Comparison of ENCODE assay signal across 1 cellular context in the genomic region with DNA sequence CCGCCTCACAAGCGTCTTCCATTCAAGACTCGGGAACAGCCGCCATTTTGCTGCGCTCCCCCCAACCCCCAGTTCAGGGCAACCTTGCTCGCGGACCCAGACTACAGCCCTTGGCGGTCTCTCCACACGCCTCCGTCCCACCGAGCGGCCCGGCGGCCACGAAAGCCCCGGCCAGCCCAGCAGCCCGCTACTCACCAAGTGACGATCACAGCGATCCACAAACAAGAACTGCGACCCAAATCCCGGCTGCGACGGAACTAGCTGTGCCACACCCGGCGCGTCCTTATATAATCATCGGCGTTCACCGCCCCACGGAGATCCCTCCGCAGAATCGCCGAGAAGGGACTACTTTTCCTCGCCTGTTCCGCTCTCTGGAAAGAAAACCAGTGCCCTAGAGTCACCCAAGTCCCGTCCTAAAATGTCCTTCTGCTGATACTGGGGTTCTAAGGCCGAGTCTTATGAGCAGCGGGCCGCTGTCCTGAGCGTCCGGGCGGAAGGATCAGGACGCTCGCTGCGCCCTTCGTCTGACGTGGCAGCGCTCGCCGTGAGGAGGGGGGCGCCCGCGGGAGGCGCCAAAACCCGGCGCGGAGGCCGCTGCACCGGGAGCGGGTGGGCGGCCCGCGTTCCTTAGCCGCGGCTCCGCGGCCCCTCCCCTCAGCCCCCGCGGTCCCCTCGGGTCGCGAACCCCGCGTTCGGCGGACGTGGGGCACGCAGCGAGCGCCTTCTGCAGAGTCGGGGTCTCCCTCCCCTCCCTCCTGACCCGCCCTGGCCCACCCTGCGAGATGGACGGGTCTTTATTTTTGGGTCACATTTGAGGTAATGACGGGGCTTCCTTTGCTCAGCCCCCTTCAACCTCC.
A peak's percentile ranks its signal among the peaks of the same experiment; 100 is the strongest.
TF ChIP-seq lines count a peak whose summit lies in the region.

UBC (minus strand) TSS at position 259 of the 857 bp plus-strand sequence. CDS start 879 bp downstream, outside the sequence.

TF ChIP-seq in HepG2, 621 proteins besides CTCF, POLR2A, EP300 and RAD21 (continued from another document and continues in another):
- TF ChIP-seq, protein P1, sequence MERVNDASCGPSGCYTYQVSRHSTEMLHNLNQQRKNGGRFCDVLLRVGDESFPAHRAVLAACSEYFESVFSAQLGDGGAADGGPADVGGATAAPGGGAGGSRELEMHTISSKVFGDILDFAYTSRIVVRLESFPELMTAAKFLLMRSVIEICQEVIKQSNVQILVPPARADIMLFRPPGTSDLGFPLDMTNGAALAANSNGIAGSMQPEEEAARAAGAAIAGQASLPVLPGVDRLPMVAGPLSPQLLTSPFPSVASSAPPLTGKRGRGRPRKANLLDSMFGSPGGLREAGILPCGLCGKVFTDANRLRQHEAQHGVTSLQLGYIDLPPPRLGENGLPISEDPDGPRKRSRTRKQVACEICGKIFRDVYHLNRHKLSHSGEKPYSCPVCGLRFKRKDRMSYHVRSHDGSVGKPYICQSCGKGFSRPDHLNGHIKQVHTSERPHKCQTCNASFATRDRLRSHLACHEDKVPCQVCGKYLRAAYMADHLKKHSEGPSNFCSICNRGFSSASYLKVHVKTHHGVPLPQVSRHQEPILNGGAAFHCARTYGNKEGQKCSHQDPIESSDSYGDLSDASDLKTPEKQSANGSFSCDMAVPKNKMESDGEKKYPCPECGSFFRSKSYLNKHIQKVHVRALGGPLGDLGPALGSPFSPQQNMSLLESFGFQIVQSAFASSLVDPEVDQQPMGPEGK (CRISPR knock-in tag; IDR thresholded peaks at IDR 0.05) = peak; percentile 81
- TF ChIP-seq NFRKB (IDR thresholded peaks at IDR 0.05) (peak; percentile 71), ZNF362 (CRISPR knock-in tag; IDR thresholded peaks at IDR 0.05; ENCODE audit: borderline replicate concordance) (peak; percentile 81), ZNF333 (CRISPR knock-in tag; IDR thresholded peaks at IDR 0.05; ENCODE audit: borderline replicate concordance) (peak; percentile 83), FOXO4 (CRISPR knock-in tag; conservative IDR thresholded peaks at IDR 0.05) (0 out of 2 replicates have a peak, but pooled peaks have one; percentile 93), SNRNP70 (IDR thresholded peaks at IDR 0.05; ENCODE audit: low read depth, low read length) (no peak), ZNF143 (CRISPR knock-in tag; IDR thresholded peaks at IDR 0.05) (no peak; the same call in 1 of the 2 replicates), ZNF225 (CRISPR knock-in tag; IDR thresholded peaks at IDR 0.05) (peak; percentile 78; the same call in 1 of the 2 replicates), GLI4 (CRISPR knock-in tag; IDR thresholded peaks at IDR 0.05; ENCODE audit: borderline replicate concordance) (peak; percentile 57; the same call in 1 of the 2 replicates), ZNF44 (CRISPR knock-in tag; IDR thresholded peaks at IDR 0.05) (no peak; the same call in 1 of the 2 replicates), ZNF672 (CRISPR knock-in tag; IDR thresholded peaks at IDR 0.05) (peak; percentile 92), HNRNPK (IDR thresholded peaks at IDR 0.05; ENCODE audit: low read depth, low read length, poor library complexity, severe bottlenecking) (peak; percentile 27), CAMTA2 (CRISPR knock-in tag; IDR thresholded peaks at IDR 0.05; ENCODE audit: borderline replicate concordance) (peak; percentile 83), ELK4 (CRISPR knock-in tag; IDR thresholded peaks at IDR 0.05; ENCODE audit: borderline replicate concordance) (no peak; the same call in 1 of the 2 replicates), ZNF749 (CRISPR knock-in tag; IDR thresholded peaks at IDR 0.05; ENCODE audit: borderline replicate concordance) (peak; percentile 42; the same call in 1 of the 2 replicates), ZNF7 (CRISPR knock-in tag; IDR thresholded peaks at IDR 0.05) (no peak), ZNF616 (CRISPR knock-in tag; IDR thresholded peaks at IDR 0.05; ENCODE audit: low read depth) (no peak), ZNF432 (CRISPR knock-in tag; IDR thresholded peaks at IDR 0.05; ENCODE audit: borderline replicate concordance) (no peak), ZNF615 (CRISPR knock-in tag; IDR thresholded peaks at IDR 0.05; ENCODE audit: borderline replicate concordance) (no peak), MED8 (CRISPR knock-in tag; IDR thresholded peaks at IDR 0.05; ENCODE audit: insufficient replicate concordance) (peak; percentile 77), MEIS1 (CRISPR knock-in tag; IDR thresholded peaks at IDR 0.05; ENCODE audit: borderline replicate concordance) (peak; percentile 86; the same call in 1 of the 2 replicates), SOX6 (IDR thresholded peaks at IDR 0.05) (no peak), SOX6 (CRISPR knock-in tag; IDR thresholded peaks at IDR 0.05) (no peak; the same call in none of the 2 replicates), PRMT3 (CRISPR knock-in tag; IDR thresholded peaks at IDR 0.05; ENCODE audit: borderline replicate concordance, low read depth) (no peak), ESRRA (CRISPR knock-in tag; IDR thresholded peaks at IDR 0.05; ENCODE audit: low read depth) (peak; percentile 82; the same call in 1 of the 2 replicates), TAF1 (CRISPR knock-in tag; IDR thresholded peaks at IDR 0.05) (peak; percentile 98), FOXA1 (IDR thresholded peaks at IDR 0.05) (no peak), FOXA1 (CRISPR knock-in tag; IDR thresholded peaks at IDR 0.05) (no peak), ZSCAN21 (CRISPR knock-in tag; IDR thresholded peaks at IDR 0.05; ENCODE audit: borderline replicate concordance) (no peak; the same call in 1 of the 2 replicates), ZNF484 (CRISPR knock-in tag; IDR thresholded peaks at IDR 0.05; ENCODE audit: borderline replicate concordance, low read depth) (no peak), NCOA2 (CRISPR knock-in tag; IDR thresholded peaks at IDR 0.05) (peak; percentile 15; the same call in 1 of the 2 replicates), ZFP1 (CRISPR knock-in tag; IDR thresholded peaks at IDR 0.05) (no peak; the same call in none of the 2 replicates)
- TF ChIP-seq, protein P2, sequence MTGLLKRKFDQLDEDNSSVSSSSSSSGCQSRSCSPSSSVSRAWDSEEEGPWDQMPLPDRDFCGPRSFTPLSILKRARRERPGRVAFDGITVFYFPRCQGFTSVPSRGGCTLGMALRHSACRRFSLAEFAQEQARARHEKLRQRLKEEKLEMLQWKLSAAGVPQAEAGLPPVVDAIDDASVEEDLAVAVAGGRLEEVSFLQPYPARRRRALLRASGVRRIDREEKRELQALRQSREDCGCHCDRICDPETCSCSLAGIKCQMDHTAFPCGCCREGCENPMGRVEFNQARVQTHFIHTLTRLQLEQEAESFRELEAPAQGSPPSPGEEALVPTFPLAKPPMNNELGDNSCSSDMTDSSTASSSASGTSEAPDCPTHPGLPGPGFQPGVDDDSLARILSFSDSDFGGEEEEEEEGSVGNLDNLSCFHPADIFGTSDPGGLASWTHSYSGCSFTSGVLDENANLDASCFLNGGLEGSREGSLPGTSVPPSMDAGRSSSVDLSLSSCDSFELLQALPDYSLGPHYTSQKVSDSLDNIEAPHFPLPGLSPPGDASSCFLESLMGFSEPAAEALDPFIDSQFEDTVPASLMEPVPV (CRISPR knock-in tag; IDR thresholded peaks at IDR 0.05) = peak; percentile 87
- TF ChIP-seq, protein P3, sequence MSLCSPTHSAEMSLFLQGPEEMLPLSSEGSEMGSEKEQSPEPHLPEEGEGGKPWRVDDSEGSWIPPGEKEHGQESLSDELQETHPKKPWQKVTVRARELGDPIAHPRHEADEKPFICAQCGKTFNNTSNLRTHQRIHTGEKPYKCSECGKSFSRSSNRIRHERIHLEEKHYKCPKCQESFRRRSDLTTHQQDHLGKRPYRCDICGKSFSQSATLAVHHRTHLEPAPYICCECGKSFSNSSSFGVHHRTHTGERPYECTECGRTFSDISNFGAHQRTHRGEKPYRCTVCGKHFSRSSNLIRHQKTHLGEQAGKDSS (CRISPR knock-in tag; IDR thresholded peaks at IDR 0.05; ENCODE audit: borderline replicate concordance, low read depth) = no peak
- TF ChIP-seq, protein P4, sequence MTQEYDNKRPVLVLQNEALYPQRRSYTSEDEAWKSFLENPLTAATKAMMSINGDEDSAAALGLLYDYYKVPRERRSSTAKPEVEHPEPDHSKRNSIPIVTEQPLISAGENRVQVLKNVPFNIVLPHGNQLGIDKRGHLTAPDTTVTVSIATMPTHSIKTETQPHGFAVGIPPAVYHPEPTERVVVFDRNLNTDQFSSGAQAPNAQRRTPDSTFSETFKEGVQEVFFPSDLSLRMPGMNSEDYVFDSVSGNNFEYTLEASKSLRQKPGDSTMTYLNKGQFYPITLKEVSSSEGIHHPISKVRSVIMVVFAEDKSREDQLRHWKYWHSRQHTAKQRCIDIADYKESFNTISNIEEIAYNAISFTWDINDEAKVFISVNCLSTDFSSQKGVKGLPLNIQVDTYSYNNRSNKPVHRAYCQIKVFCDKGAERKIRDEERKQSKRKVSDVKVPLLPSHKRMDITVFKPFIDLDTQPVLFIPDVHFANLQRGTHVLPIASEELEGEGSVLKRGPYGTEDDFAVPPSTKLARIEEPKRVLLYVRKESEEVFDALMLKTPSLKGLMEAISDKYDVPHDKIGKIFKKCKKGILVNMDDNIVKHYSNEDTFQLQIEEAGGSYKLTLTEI (CRISPR knock-in tag; conservative IDR thresholded peaks at IDR 0.05) = peak; percentile 28; the same call in 1 of the 2 replicates
- TF ChIP-seq, protein P5, sequence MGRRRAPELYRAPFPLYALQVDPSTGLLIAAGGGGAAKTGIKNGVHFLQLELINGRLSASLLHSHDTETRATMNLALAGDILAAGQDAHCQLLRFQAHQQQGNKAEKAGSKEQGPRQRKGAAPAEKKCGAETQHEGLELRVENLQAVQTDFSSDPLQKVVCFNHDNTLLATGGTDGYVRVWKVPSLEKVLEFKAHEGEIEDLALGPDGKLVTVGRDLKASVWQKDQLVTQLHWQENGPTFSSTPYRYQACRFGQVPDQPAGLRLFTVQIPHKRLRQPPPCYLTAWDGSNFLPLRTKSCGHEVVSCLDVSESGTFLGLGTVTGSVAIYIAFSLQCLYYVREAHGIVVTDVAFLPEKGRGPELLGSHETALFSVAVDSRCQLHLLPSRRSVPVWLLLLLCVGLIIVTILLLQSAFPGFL (CRISPR knock-in tag; IDR thresholded peaks at IDR 0.05) = no peak; the same call in 1 of the 2 replicates
- TF ChIP-seq, protein P6, sequence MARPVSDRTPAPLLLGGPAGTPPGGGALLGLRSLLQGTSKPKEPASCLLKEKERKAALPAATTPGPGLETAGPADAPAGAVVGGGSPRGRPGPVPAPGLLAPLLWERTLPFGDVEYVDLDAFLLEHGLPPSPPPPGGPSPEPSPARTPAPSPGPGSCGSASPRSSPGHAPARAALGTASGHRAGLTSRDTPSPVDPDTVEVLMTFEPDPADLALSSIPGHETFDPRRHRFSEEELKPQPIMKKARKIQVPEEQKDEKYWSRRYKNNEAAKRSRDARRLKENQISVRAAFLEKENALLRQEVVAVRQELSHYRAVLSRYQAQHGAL (CRISPR knock-in tag; IDR thresholded peaks at IDR 0.05; ENCODE audit: not compliant biosample characterization) = no peak
- TF ChIP-seq, protein P7, sequence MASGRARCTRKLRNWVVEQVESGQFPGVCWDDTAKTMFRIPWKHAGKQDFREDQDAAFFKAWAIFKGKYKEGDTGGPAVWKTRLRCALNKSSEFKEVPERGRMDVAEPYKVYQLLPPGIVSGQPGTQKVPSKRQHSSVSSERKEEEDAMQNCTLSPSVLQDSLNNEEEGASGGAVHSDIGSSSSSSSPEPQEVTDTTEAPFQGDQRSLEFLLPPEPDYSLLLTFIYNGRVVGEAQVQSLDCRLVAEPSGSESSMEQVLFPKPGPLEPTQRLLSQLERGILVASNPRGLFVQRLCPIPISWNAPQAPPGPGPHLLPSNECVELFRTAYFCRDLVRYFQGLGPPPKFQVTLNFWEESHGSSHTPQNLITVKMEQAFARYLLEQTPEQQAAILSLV (CRISPR knock-in tag; IDR thresholded peaks at IDR 0.05; ENCODE audit: borderline replicate concordance) = peak; percentile 96
